In genomic region chr2:219254590-219255219, GRCh38 we compare ENCODE assay signal across 6 cellular contexts. TPM values are rescaled to one million over a fixed set of nuclear protein-coding genes. Genes with fewer than 3 reads are reported as not detected.
DNase-seq lines count a peak whose midpoint lies in the region; ATAC-seq, FAIRE-seq and TF ChIP-seq lines count a peak whose summit lies in the region.

No MANE protein-coding gene starts in this region.

- DNase-seq in GM12891 (ENCODE audit: insufficient read length, low spot score) (no peak), activated T-cell treated with anti-CD3 and anti-CD28 coated beads for 48 hours (ENCODE audit: low read depth) (peak; percentile 23), left colon (no peak), HEK293T (ENCODE audit: extremely low spot score) (no peak)

- FAIRE-seq in GM12891 (lab: Jason Lieb, UNC), result peak; percentile 79

- ATAC-seq in HG03108 (IDR thresholded peaks at IDR 0.05; ENCODE audit: unreplicated experiment), result peak; percentile 14
- peak; percentile 1 for ATAC-seq in left colon
- ATAC-seq in HG03457 (IDR thresholded peaks at IDR 0.05; ENCODE audit: unreplicated experiment), result no peak

- CTCF ChIA-PET in HEK293T (lab: Yijun Ruan, JAX), result interaction anchor here (0.9 to 2.2 kb wide), 3 partner anchors 10 to 40 kb away, joined by 4 to 7 read pairs (median 7); partner anchors contain the start of genes GLB1L and STK16

- POLR2A ChIA-PET in HEK293T (lab: Yijun Ruan, JAX), result interaction anchor here (3.9 kb wide), 1 partner anchor 9 kb away, joined by 28 read pairs; the partner anchor contains the start of genes GLB1L and STK16

- TF ChIP-seq POLR2A in GM12891 (IDR thresholded peaks at IDR 0.05; ENCODE audit: low read depth, low read length), result no peak

- intact Hi-C loops in left colon (cut with DNase I, micrococcal nuclease), result no loop called here

TF ChIP-seq in GM12891, 5 proteins besides CTCF, POLR2A, EP300 and RAD21:
- TF ChIP-seq PAX5 (IDR thresholded peaks at IDR 0.05; ENCODE audit: insufficient read depth, low read length, severe bottlenecking), result no peak
- TF ChIP-seq SPI1 (IDR thresholded peaks at IDR 0.05; ENCODE audit: low read depth, low read length), result 0 out of 2 replicates have a peak, but pooled peaks have one; percentile 37
TF ChIP-seq in GM12891: peak in this region for 1.

TF ChIP-seq in HEK293T, 16 proteins besides CTCF, POLR2A, EP300 and RAD21:
- TF ChIP-seq FOXA1 (IDR thresholded peaks at IDR 0.05), result no peak
- TF ChIP-seq FOXK2 (IDR thresholded peaks at IDR 0.05), result no peak
- TF ChIP-seq L3MBTL2 (conservative IDR thresholded peaks at IDR 0.05), result no peak
- TF ChIP-seq SP1 (IDR thresholded peaks at IDR 0.05), result no peak
- no peak for TF ChIP-seq HDGF (IDR thresholded peaks at IDR 0.05; ENCODE audit: borderline replicate concordance)
- no peak for TF ChIP-seq SUZ12 (IDR thresholded peaks at IDR 0.05)
- TF ChIP-seq FOXM1 (IDR thresholded peaks at IDR 0.05; ENCODE audit: borderline replicate concordance), result no peak
- TF ChIP-seq ZNF384 (IDR thresholded peaks at IDR 0.05), result no peak
- no peak for TF ChIP-seq ELF4 (IDR thresholded peaks at IDR 0.05)
- no peak for TF ChIP-seq LEF1 (IDR thresholded peaks at IDR 0.05; ENCODE audit: borderline replicate concordance)
- TF ChIP-seq TARDBP (IDR thresholded peaks at IDR 0.05), result no peak
- TF ChIP-seq NFRKB (IDR thresholded peaks at IDR 0.05), result no peak
- no peak for TF ChIP-seq ARNT (IDR thresholded peaks at IDR 0.05)
- TF ChIP-seq, protein P1, sequence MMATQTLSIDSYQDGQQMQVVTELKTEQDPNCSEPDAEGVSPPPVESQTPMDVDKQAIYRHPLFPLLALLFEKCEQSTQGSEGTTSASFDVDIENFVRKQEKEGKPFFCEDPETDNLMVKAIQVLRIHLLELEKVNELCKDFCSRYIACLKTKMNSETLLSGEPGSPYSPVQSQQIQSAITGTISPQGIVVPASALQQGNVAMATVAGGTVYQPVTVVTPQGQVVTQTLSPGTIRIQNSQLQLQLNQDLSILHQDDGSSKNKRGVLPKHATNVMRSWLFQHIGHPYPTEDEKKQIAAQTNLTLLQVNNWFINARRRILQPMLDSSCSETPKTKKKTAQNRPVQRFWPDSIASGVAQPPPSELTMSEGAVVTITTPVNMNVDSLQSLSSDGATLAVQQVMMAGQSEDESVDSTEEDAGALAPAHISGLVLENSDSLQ (IDR thresholded peaks at IDR 0.05), result no peak
- TF ChIP-seq CTBP1 (IDR thresholded peaks at IDR 0.05; ENCODE audit: borderline replicate concordance), result no peak
- no peak for TF ChIP-seq BHLHE40 (IDR thresholded peaks at IDR 0.05; ENCODE audit: borderline replicate concordance)
TF ChIP-seq in HEK293T: peak in this region for 0.

RNA-seq across cellular contexts. Expression of gene TUBA4A, which starts 1.0 kb away (rescaled TPM):
- polyA plus RNA-seq in GM12891 (2012; ENCODE audit: low read depth, missing spikeins), result 114 TPM
- total RNA-seq in left colon, result 10 to 100 TPM; 60.2 to 83.1 TPM

RNA-seq across cellular contexts. Expression of gene TUBA4B, which starts 1.7 kb away (rescaled TPM):
- 0.06 TPM for polyA plus RNA-seq in GM12891 (2012; ENCODE audit: low read depth, missing spikeins)
- total RNA-seq in left colon, result not detected

RNA-seq across cellular contexts. Expression of gene STK16, which starts 9.4 kb away (rescaled TPM):
- polyA plus RNA-seq in GM12891 (2012; ENCODE audit: low read depth, missing spikeins), result 31.0 TPM
- total RNA-seq in left colon, result 10 to 100 TPM; 41.9 to 42.5 TPM

RNA-seq across cellular contexts. Expression of gene GLB1L, which starts 9.5 kb away (rescaled TPM):
- 2.2 TPM for polyA plus RNA-seq in GM12891 (2012; ENCODE audit: low read depth, missing spikeins)
- total RNA-seq in left colon, result 1 to 10 TPM; 4.2 to 4.5 TPM

RNA-seq across cellular contexts. Expression of gene DNAJB2, which starts 24.5 kb away (rescaled TPM):
- 28.8 TPM for polyA plus RNA-seq in GM12891 (2012; ENCODE audit: low read depth, missing spikeins)
- total RNA-seq in left colon, result 10 to 100 TPM; 64.2 to 67.6 TPM
